ENCODE assay signal across 1 cellular context in the genomic region with DNA sequence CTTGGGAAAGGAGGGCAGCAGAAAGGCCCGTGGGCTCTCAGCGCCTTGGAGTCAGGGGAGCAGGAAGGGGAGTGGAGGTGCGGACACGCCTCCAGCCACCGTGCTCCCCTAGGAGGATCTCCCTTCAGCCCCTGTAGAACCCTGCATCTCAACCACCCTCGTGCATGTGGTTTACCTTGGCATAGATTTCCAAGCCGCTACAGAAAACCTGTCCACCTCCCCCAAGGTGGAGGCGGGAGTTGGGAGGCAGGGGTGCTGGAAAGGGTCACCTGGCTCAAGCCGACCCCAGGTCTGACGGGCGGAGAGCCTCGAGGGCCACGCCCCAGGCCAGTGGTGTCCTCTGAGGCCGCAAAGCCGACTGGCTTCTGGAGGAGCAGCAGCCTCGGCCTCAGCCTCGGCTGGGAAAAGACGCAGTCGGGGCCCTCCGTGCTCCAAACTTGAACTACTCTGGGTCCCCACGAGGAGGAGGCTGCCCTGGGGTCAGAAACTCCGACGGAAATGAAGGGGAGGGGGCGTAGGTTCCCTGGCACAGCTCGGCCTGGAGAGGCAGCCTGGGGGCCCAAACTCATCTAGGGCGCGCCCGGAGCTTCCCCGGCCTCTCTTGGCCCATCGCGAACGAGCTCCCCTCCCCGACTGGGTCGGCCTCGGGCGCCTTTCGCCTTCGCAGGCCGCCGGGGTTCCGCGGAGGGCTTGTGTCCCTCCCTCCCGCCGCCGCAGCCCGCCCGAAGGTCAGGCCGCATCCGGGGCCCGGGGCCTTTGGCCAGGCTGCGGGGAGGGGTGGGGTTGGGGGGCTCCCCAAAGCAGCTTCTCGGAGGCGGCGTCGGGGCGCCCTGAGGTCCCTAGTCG.
TF ChIP-seq lines count a peak whose summit lies in the region.

No MANE protein-coding gene starts in this region.

TF ChIP-seq in GM23338, 12 proteins besides CTCF, POLR2A, EP300 and RAD21 (continued from another document):
- TF ChIP-seq, protein P1, sequence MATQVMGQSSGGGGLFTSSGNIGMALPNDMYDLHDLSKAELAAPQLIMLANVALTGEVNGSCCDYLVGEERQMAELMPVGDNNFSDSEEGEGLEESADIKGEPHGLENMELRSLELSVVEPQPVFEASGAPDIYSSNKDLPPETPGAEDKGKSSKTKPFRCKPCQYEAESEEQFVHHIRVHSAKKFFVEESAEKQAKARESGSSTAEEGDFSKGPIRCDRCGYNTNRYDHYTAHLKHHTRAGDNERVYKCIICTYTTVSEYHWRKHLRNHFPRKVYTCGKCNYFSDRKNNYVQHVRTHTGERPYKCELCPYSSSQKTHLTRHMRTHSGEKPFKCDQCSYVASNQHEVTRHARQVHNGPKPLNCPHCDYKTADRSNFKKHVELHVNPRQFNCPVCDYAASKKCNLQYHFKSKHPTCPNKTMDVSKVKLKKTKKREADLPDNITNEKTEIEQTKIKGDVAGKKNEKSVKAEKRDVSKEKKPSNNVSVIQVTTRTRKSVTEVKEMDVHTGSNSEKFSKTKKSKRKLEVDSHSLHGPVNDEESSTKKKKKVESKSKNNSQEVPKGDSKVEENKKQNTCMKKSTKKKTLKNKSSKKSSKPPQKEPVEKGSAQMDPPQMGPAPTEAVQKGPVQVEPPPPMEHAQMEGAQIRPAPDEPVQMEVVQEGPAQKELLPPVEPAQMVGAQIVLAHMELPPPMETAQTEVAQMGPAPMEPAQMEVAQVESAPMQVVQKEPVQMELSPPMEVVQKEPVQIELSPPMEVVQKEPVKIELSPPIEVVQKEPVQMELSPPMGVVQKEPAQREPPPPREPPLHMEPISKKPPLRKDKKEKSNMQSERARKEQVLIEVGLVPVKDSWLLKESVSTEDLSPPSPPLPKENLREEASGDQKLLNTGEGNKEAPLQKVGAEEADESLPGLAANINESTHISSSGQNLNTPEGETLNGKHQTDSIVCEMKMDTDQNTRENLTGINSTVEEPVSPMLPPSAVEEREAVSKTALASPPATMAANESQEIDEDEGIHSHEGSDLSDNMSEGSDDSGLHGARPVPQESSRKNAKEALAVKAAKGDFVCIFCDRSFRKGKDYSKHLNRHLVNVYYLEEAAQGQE (IDR thresholded peaks at IDR 0.05; ENCODE audit: unreplicated experiment), result no peak
- no peak for TF ChIP-seq NANOG (IDR thresholded peaks at IDR 0.05; ENCODE audit: borderline replicate concordance)
- peak; percentile 88 for TF ChIP-seq EZH2 (IDR thresholded peaks at IDR 0.05; ENCODE audit: low read depth, unreplicated experiment)
- TF ChIP-seq EZH2phosphoT487 (IDR thresholded peaks at IDR 0.05; ENCODE audit: unreplicated experiment), result peak; percentile 14
- no peak for TF ChIP-seq STAT1 (IDR thresholded peaks at IDR 0.05; ENCODE audit: unreplicated experiment)
- TF ChIP-seq JUNB (IDR thresholded peaks at IDR 0.05; ENCODE audit: unreplicated experiment), result no peak
- TF ChIP-seq POLR2AphosphoS5 (IDR thresholded peaks at IDR 0.05; ENCODE audit: low read depth), result no peak
